ENCODE assay signal across 16 cellular contexts in the genomic region with DNA sequence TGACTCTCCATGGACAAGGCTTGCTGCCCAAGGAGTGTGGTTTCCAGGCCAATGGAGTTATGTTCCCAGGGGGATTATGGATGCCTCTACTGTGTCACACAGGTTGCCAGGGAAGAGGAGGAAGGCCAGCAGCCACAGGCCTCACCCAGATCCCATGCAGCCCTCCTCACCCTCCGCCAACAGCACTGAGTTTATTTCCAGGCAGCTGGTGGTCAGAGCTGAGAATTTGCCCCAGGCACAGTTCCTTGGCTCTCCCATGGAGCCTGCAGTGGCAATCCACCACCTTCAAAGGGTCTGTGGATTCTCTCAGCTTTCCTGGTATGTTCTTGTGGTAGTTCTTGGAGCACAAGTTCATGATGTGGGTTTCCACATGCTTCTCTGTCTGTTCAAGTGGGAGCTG.
DNase-seq lines count a peak whose midpoint lies in the region; ATAC-seq and TF ChIP-seq lines count a peak whose summit lies in the region.
"Had no signal": no experiment of that assay in that cellular context is flagged by ENCODE, and none has a peak within 500 bp of the region (broad histone marks: within the 10 kb centered on the region; RNA-seq: fewer than 3 reads in every experiment).

No MANE protein-coding gene starts in this region.

- no peak overlapping the region for H3K9ac ChIP-seq in adipocyte (ENCODE audit: low read length)
- H3K9ac ChIP-seq in colonic mucosa (ENCODE audit: low read depth in 2 of 2, low read length in 2 of 2): no peak overlapping the region

- DNase-seq in AG10803 (ENCODE audit: low read depth): peak; percentile 60
- DNase-seq in H4 (ENCODE audit: low spot score): peak; percentile 35
- peak; percentile 48 for DNase-seq in adipocyte (ENCODE audit: low read depth)
- DNase-seq in glomerular visceral epithelial cell (ENCODE audit: extremely low spot score): peak; percentile 42
- DNase-seq in colonic mucosa: no peak
- DNase-seq in GM03348 (ENCODE audit: low spot score): no peak
- DNase-seq in activated T-cell treated with anti-CD3 and anti-CD28 coated beads, Interleukin-2, amount 50 U/mL, for 24 hours: no peak
- DNase-seq: AML-193, NCI-H1092, NCI-H1694, NCI-H2107, NCI-H748 treated with DMSO at 0.1 percent for 48 hours, PC-3 had no signal

- H3K9me3 Mint-ChIP-seq in activated T-cell treated with anti-CD3 and anti-CD28 coated beads, Interleukin-2, amount 50 U/mL, for 24 hours: peaks cover 27% of the 10 kb centered on the region

- intact Hi-C loops in colonic mucosa (cut with DNase I): no loop called here

- H3K36me3 Mint-ChIP-seq in activated T-cell treated with anti-CD3 and anti-CD28 coated beads, Interleukin-2, amount 50 U/mL, for 24 hours (ENCODE audit: low read depth): no peaks in the 10 kb centered on the region

- H3K27me3 Mint-ChIP-seq in activated T-cell treated with anti-CD3 and anti-CD28 coated beads, Interleukin-2, amount 50 U/mL, for 24 hours: peaks cover 3% of the 10 kb centered on the region

- no peaks in the 10 kb centered on the region for H3K4me1 Mint-ChIP-seq in activated T-cell treated with anti-CD3 and anti-CD28 coated beads, Interleukin-2, amount 50 U/mL, for 24 hours (ENCODE audit: low read depth)

- no peaks in the 10 kb centered on the region for H3K4me1 ChIP-seq in adipocyte (ENCODE audit: control insufficient read depth, insufficient read depth, low read length)
- no peaks in the 10 kb centered on the region for H3K4me1 ChIP-seq in colonic mucosa

- no peaks in the 10 kb centered on the region for H3K27me3 ChIP-seq in adipocyte (replicated peaks; ENCODE audit: control insufficient read depth, insufficient read depth, low read length)
- H3K27me3 ChIP-seq in colonic mucosa: no peaks in the 10 kb centered on the region

- H3K27ac Mint-ChIP-seq in activated T-cell treated with anti-CD3 and anti-CD28 coated beads, Interleukin-2, amount 50 U/mL, for 24 hours: no peak overlapping the region

- H3K4me3 Mint-ChIP-seq in activated T-cell treated with anti-CD3 and anti-CD28 coated beads, Interleukin-2, amount 50 U/mL, for 24 hours: no peak overlapping the region

- no peaks in the 10 kb centered on the region for H3K36me3 ChIP-seq in adipocyte (ENCODE audit: control insufficient read depth, insufficient read depth, low read length, severe bottlenecking)
- no peaks in the 10 kb centered on the region for H3K36me3 ChIP-seq in colonic mucosa

- no peak overlapping the region for H3K27ac ChIP-seq in colonic mucosa
- H3K27ac ChIP-seq: HL-60 had no signal

- H3K9me3 ChIP-seq in adipocyte (ENCODE audit: control insufficient read depth, low read length): no peaks in the 10 kb centered on the region
- no peaks in the 10 kb centered on the region for H3K9me3 ChIP-seq in colonic mucosa

- TF ChIP-seq CTCF in AG10803 (conservative IDR thresholded peaks at IDR 0.05; ENCODE audit: low read length): no peak
- TF ChIP-seq CTCF in colonic mucosa (IDR thresholded peaks at IDR 0.05): no peak

- ATAC-seq in GM21528 (IDR thresholded peaks at IDR 0.05; ENCODE audit: low FRiP score, unreplicated experiment): no peak
- ATAC-seq: K562, PC-3 had no signal

- H3K4me3 ChIP-seq in AG10803 (ENCODE audit: low read length): no peak overlapping the region
- H3K4me3 ChIP-seq in adipocyte (ENCODE audit: low read length): no peak overlapping the region
- no peak overlapping the region for H3K4me3 ChIP-seq in colonic mucosa
- H3K4me3 ChIP-seq: K562 had no signal

Comparison
In these comparisons a context has a peak if more than half of its experiments do, and no peak if none do; other contexts are left out.
1. DNase-seq: peak in AG10803 (single experiment), H4 (single experiment), adipocyte (single experiment) and glomerular visceral epithelial cell (single experiment); none in colonic mucosa (single experiment), GM03348 (single experiment) and activated T-cell treated with anti-CD3 and anti-CD28 coated beads, Interleukin-2, amount 50 U/mL, for 24 hours (single experiment).